Comparison of ENCODE assay signal across 8 cellular contexts in genomic region chr1:32464191-32464715, GRCh38. TPM values are rescaled to one million over a fixed set of nuclear protein-coding genes. Genes with fewer than 3 reads are reported as not detected.
DNase-seq lines count a peak whose midpoint lies in the region; ATAC-seq and TF ChIP-seq lines count a peak whose summit lies in the region.

No MANE protein-coding gene starts in this region.

- H3K4me3 ChIP-seq in body of pancreas = peak overlapping the region in 1 of 2 donors; percentile 11
- H3K4me3 ChIP-seq in testis = peak overlapping the region; percentile 50 to 62

- ATAC-seq in Right ventricle myocardium superior (ENCODE audit: poor library complexity) (peak; percentile 46), body of pancreas (peak; percentile 33), left lobe of liver (peak; percentile 20), GM18520 (IDR thresholded peaks at IDR 0.05; ENCODE audit: unreplicated experiment) (no peak)

- DNase-seq in Right ventricle myocardium superior (no peak), cardiac septum (ENCODE audit: low spot score) (no peak), body of pancreas (peak in 2 of 4 donors; percentile 3 to 12), left lobe of liver (ENCODE audit: low spot score) (no peak), testis (no peak), T-helper 9 cell (no peak), NCI-H2081 treated with DMSO at 0.1 percent for 48 hours (lab: John Stamatoyannopoulos, UW) (no peak)

- H3K36me3 ChIP-seq in body of pancreas (replicated peaks in 1 of 2; ENCODE audit: insufficient read depth in 1 of 2, low read depth in 2 of 2) (no peaks in the 10 kb centered on the region), testis (ENCODE audit: low read depth, missing control alignments) (no peaks in the 10 kb centered on the region)

- 5 to 6% methylated on average over 19 of the region's 19 CpGs for WGBS in body of pancreas, 2 donors
- 2% methylated on average over 19 of the region's 19 CpGs for WGBS in testis, 2 donors

- TF ChIP-seq CTCF in body of pancreas (IDR thresholded peaks at IDR 0.05) (no peak), testis (IDR thresholded peaks at IDR 0.05) (no peak)

- H3K27ac ChIP-seq in body of pancreas = no peak overlapping the region
- H3K27ac ChIP-seq in testis = no peak overlapping the region

- TF ChIP-seq POLR2A in body of pancreas (IDR thresholded peaks at IDR 0.05) = no peak
- no peak for TF ChIP-seq POLR2A in testis (IDR thresholded peaks at IDR 0.05)

- H3K4me1 ChIP-seq in body of pancreas (peaks cover 13% of the 10 kb centered on the region), testis (peaks cover 5% of the 10 kb centered on the region)

- no peaks in the 10 kb centered on the region for H3K9me3 ChIP-seq in body of pancreas
- no peaks in the 10 kb centered on the region for H3K9me3 ChIP-seq in testis

- intact Hi-C loops in Right ventricle myocardium superior (cut with DNase I) (no loop called here), cardiac septum (cut with DNase I) (no loop called here), body of pancreas (cut with DNase I) (no loop called here), testis (cut with DNase I; ENCODE audit: low total_unique reads) (no loop called here)

- H3K27me3 ChIP-seq in body of pancreas (peaks cover 0 to 9% of the 10 kb centered on the region in 2 donors), testis (no peaks in the 10 kb centered on the region)

RNA-seq across cellular contexts. Expression of gene ZBTB8B, which starts 0.6 kb away (rescaled TPM):
- total RNA-seq in Right ventricle myocardium superior (not detected), cardiac septum (not detected), body of pancreas (under 1 TPM in 1 of 2 donors, not detected in 1; 0.26 TPM), left lobe of liver (not detected), testis (under 1 TPM; 0.50 to 0.55 TPM)
- polyA plus RNA-seq in testis (ENCODE audit: insufficient read depth, low read depth, low replicate concordance) = 0.21 TPM
